Comparison of ENCODE assay signal across 8 cellular contexts in the genomic region with DNA sequence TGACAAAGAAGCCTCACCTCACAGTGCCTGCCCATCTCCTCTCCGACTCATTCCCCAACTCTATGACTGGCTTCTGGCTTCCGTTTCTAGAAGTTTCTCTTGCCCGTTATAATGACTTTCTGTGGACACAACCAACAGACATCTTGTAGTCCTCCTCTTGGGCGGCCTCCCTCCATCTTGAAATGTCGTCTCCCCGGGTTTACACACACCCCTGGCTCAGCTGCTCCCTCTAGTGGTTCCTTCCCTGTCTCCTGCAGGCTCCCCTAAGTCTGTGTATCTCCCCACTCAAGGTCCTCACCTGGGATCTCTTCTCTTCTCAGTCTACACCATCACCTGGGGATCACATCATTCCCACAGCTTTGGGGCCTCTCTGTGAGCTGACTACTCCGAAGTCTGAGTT.
DNase-seq lines count a peak whose midpoint lies in the region; ATAC-seq and TF ChIP-seq lines count a peak whose summit lies in the region.

No MANE protein-coding gene starts in this region.

- ATAC-seq in GM18867 (IDR thresholded peaks at IDR 0.05; ENCODE audit: unreplicated experiment) = peak; percentile 87
- ATAC-seq in HG03025 (IDR thresholded peaks at IDR 0.05; ENCODE audit: low FRiP score, unreplicated experiment) = peak; percentile 65
- ATAC-seq in PC-3 = no peak

- H3K36me3 ChIP-seq in PC-3 (ENCODE audit: low read depth, low read length) = no peaks in the 10 kb centered on the region
- no peaks in the 10 kb centered on the region for H3K36me3 ChIP-seq in testis (ENCODE audit: low read depth, missing control alignments)

- H3K79me2 ChIP-seq in PC-3 (ENCODE audit: low read length) = no peaks in the 10 kb centered on the region

- DNase-seq in AG10803 (ENCODE audit: low read depth) (no peak), PC-3 (peak; percentile 43), foreskin fibroblast (peak; percentile 5 to 53), testis (peak; percentile 31), SIG-M5 treated with dmso at 0.1 percent for 504 hours (lab: John Stamatoyannopoulos, UW; ENCODE audit: unreplicated experiment) (no peak), cerebellar cortex (ENCODE audit: low spot score) (no peak)

- no peaks in the 10 kb centered on the region for H3F3A ChIP-seq in PC-3 (ENCODE audit: low read length, unreplicated experiment)

- H3K4me1 ChIP-seq in PC-3 (ENCODE audit: insufficient read depth, low read length) (no peaks in the 10 kb centered on the region), testis (no peaks in the 10 kb centered on the region)

- intact Hi-C loops in PC-3 (cut with micrococcal nuclease) = no loop called here
- intact Hi-C loops in testis (cut with DNase I; ENCODE audit: low total_unique reads) = no loop called here

- WGBS in testis, 2 donors = 84 to 89% methylated on average over 7 of the region's 7 CpGs

- POLR2A ChIA-PET in PC-3 (lab: Charles Lee; ENCODE audit: unreplicated experiment) = no interaction called here

- BruUV-seq in PC-3 (replicated peaks; lab: Mats Ljungman, UMichigan) = no TSS peak

- CTCF ChIA-PET in PC-3 (lab: Charles Lee) = no interaction called here

- no peak for TF ChIP-seq POLR2A in testis (IDR thresholded peaks at IDR 0.05)

- no peak overlapping the region for H2AFZ ChIP-seq in PC-3 (ENCODE audit: low read length)

- TF ChIP-seq CTCF in AG10803 (conservative IDR thresholded peaks at IDR 0.05; ENCODE audit: low read length) (peak; percentile 38), PC-3 (conservative IDR thresholded peaks at IDR 0.05; ENCODE audit: low read depth, low read length) (peak; percentile 77), foreskin fibroblast (IDR thresholded peaks at IDR 0.05; ENCODE audit: low read depth, low read length) (peak; percentile 17), testis (IDR thresholded peaks at IDR 0.05) (no peak)

- H3K9me3 ChIP-seq in PC-3 (ENCODE audit: low read length) (no peaks in the 10 kb centered on the region), testis (no peaks in the 10 kb centered on the region)

- no peak overlapping the region for H3K9ac ChIP-seq in PC-3 (ENCODE audit: low read length)

- no peaks in the 10 kb centered on the region for H3K9me2 ChIP-seq in PC-3 (replicated peaks; ENCODE audit: low read length)

- no peak overlapping the region for H3K4me3 ChIP-seq in AG10803 (ENCODE audit: low read length)
- no peak overlapping the region for H3K4me3 ChIP-seq in PC-3 (ENCODE audit: low read length)
- no peak overlapping the region for H3K4me3 ChIP-seq in foreskin fibroblast (ENCODE audit: low read depth in 1 of 2, low read length in 2 of 2)
- no peak overlapping the region for H3K4me3 ChIP-seq in testis

- H3K4me2 ChIP-seq in PC-3 (ENCODE audit: low read length) = no peak overlapping the region

- H3K27ac ChIP-seq in PC-3 (ENCODE audit: low read length) (no peak overlapping the region), testis (no peak overlapping the region)

- no peaks in the 10 kb centered on the region for H4K20me1 ChIP-seq in PC-3 (ENCODE audit: low read length)

- H3K27me3 ChIP-seq in PC-3 (ENCODE audit: low read length) (no peaks in the 10 kb centered on the region), testis (no peaks in the 10 kb centered on the region)

Comparison
In these comparisons a context has a peak if more than half of its experiments do, and no peak if none do; other contexts are left out.
1. DNase-seq: peak in PC-3 (single experiment), foreskin fibroblast (2 of 2) and testis (single experiment); none in AG10803 (single experiment), SIG-M5 treated with dmso at 0.1 percent for 504 hours (single experiment) and cerebellar cortex (single experiment).
2. CTCF ChIP-seq: peak in AG10803 (single experiment), PC-3 (single experiment) and foreskin fibroblast (single experiment); none in testis (0 of 3).